1 cellular context compared by ENCODE assay signal in genomic region chr6:31958412-31958740, GRCh38.
TF ChIP-seq lines count a peak whose summit lies in the region.

No MANE protein-coding gene starts in this region.

TF ChIP-seq in GM12878, 131 proteins besides CTCF, POLR2A, EP300 and RAD21:
- TF ChIP-seq CHD4 (IDR thresholded peaks at IDR 0.05) (no peak), SUZ12 (IDR thresholded peaks at IDR 0.05; ENCODE audit: unreplicated experiment) (no peak), CEBPB (IDR thresholded peaks at IDR 0.05; ENCODE audit: borderline replicate concordance in 1 of 2, low read depth in 2 of 2, low read length in 2 of 2) (no peak), PRDM15 (CRISPR knock-in tag; IDR thresholded peaks at IDR 0.05) (no peak), ZNF622 (IDR thresholded peaks at IDR 0.05) (no peak), TCF7 (IDR thresholded peaks at IDR 0.05; ENCODE audit: borderline replicate concordance) (0 out of 2 replicates have a peak, but pooled peaks have one; percentile 5)
TF ChIP-seq in GM12878: peak in this region for 1.
